8 cellular contexts compared by ENCODE assay signal in the genomic region with DNA sequence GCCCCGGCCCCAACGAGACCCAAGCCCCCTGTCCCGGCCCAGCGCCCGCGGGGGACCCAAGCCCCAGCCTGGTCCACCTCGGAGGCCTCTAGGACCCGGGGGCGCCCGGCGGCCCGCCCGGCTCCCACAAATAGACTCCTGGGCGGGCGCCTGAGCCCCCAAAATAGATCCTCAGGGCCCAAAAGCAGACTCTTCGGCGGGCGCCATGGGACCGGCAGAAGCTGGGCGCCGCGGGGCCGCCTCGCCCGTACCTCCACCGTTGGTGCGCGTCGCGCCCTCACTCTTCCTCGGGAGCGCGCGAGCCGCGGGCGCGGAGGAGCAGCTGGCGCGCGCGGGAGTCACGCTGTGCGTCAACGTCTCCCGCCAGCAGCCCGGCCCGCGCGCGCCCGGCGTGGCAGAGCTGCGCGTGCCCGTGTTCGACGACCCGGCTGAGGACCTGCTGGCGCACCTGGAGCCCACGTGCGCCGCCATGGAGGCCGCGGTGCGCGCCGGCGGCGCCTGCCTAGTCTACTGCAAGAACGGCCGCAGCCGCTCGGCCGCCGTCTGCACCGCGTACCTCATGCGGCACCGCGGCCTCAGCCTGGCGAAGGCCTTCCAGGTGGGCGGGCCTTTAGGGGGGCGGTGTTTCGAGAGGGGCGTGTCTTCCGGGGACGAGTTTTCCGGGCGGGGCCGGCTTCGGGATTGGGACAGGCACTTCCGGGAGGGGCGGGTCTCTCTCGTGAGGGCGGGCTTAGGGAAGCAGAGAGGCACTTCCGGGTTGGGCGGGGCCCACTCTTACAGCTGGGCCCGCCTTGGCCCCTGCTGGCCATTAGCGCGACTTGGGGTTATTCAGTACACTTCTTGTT. TPM values are rescaled to one million over a fixed set of nuclear protein-coding genes. Genes with fewer than 3 reads are reported as not detected.
DNase-seq lines count a peak whose midpoint lies in the region; ATAC-seq and TF ChIP-seq lines count a peak whose summit lies in the region.

No MANE protein-coding gene starts in this region.

- H3F3A ChIP-seq in GM23338 (replicated peaks; ENCODE audit: low read depth), result 0 out of 2 replicates have a peak, but pooled peaks cover 5% of the 10 kb centered on the region

- H3K4me3 Mint-ChIP-seq in GM23338, result peak overlapping the region; percentile 71
- H3K4me3 Mint-ChIP-seq in activated T-helper 17 cell treated with anti-CD3 and anti-CD28 coated beads, Interleukin-2, amount 50 U/mL, for 72 hours, result peak overlapping the region; percentile 99
- peak overlapping the region; percentile 92 for H3K4me3 Mint-ChIP-seq in natural killer cell treated with Interleukin-12 subunit alpha and Interleukin-12 subunit beta and Interleukin-15 and Interleukin-18, amount 100 ng/mL, for 72 hours

- peaks cover 6% of the 10 kb centered on the region for H3K9me2 ChIP-seq in GM23338 (ENCODE audit: insufficient read depth)

- peak overlapping the region; percentile 95; the same call in 1 of the 2 replicates for H2AFZ ChIP-seq in GM23338

- DNase-seq in EH (ENCODE audit: low read depth) (peak; percentile 98), GM23338 (ENCODE audit: low spot score) (peak; percentile 99), LHCN-M2 (ENCODE audit: low read depth) (peak; percentile 96), RPMI7951 (ENCODE audit: low read depth) (peak; percentile 97), fibroblast of mammary gland (ENCODE audit: low read depth) (peak; percentile 96)
- peak; percentile 99 for DNase-seq in natural killer cell treated with Interleukin-12 subunit alpha and Interleukin-12 subunit beta and Interleukin-15 and Interleukin-18, amount 100 ng/mL, for 72 hours (ENCODE audit: low spot score)
- peak; percentile 98 for DNase-seq in stimulated activated naive CD4-positive, alpha-beta T cell treated with Interleukin-2 at 50 U/mL for 16 hours (lab: John Stamatoyannopoulos, UW)

- ATAC-seq in GM23338, result peak; percentile 59
- peak; percentile 66 for ATAC-seq in activated T-helper 17 cell treated with anti-CD3 and anti-CD28 coated beads, Interleukin-2, amount 50 U/mL, for 72 hours (replicated peaks)
- ATAC-seq in natural killer cell treated with Interleukin-12 subunit alpha and Interleukin-12 subunit beta and Interleukin-15 and Interleukin-18, amount 100 ng/mL, for 72 hours, result peak; percentile 82 to 87

- H3K27me3 Mint-ChIP-seq in GM23338 (ENCODE audit: insufficient read depth, low read depth, poor library complexity), result peaks cover 32% of the 10 kb centered on the region
- H3K27me3 Mint-ChIP-seq in activated T-helper 17 cell treated with anti-CD3 and anti-CD28 coated beads, Interleukin-2, amount 50 U/mL, for 72 hours, result no peaks in the 10 kb centered on the region
- H3K27me3 Mint-ChIP-seq in natural killer cell treated with Interleukin-12 subunit alpha and Interleukin-12 subunit beta and Interleukin-15 and Interleukin-18, amount 100 ng/mL, for 72 hours, result no peaks in the 10 kb centered on the region

- H3K4me3 ChIP-seq in GM23338 (peak overlapping the region; percentile 81), fibroblast of mammary gland (ENCODE audit: control insufficient read depth, low read depth, low read length) (peak overlapping the region; percentile 59)

- peaks cover 9% of the 10 kb centered on the region; the same call in 1 of the 2 replicates for H3K79me2 ChIP-seq in GM23338 (replicated peaks; ENCODE audit: insufficient read depth)

- H3K4me1 ChIP-seq in GM23338 (ENCODE audit: insufficient read depth), result peaks cover 15% of the 10 kb centered on the region

- peak overlapping the region; percentile 93 for H3K4me2 ChIP-seq in GM23338

- H4K20me1 ChIP-seq in GM23338 (replicated peaks; ENCODE audit: insufficient read depth), result no peaks in the 10 kb centered on the region

- H3K4me1 Mint-ChIP-seq in GM23338, result peaks cover 36% of the 10 kb centered on the region
- peaks cover 43% of the 10 kb centered on the region for H3K4me1 Mint-ChIP-seq in activated T-helper 17 cell treated with anti-CD3 and anti-CD28 coated beads, Interleukin-2, amount 50 U/mL, for 72 hours
- peaks cover 53 to 75% of the 10 kb centered on the region in 2 donors for H3K4me1 Mint-ChIP-seq in natural killer cell treated with Interleukin-12 subunit alpha and Interleukin-12 subunit beta and Interleukin-15 and Interleukin-18, amount 100 ng/mL, for 72 hours (ENCODE audit: low read depth in 2 of 2)

- peaks cover 24% of the 10 kb centered on the region for H3K27me3 ChIP-seq in GM23338 (ENCODE audit: insufficient read depth)

- H3K36me3 ChIP-seq in GM23338 (ENCODE audit: insufficient read depth), result no peaks in the 10 kb centered on the region

- H3K36me3 Mint-ChIP-seq in GM23338 (ENCODE audit: low read depth), result peaks cover 9% of the 10 kb centered on the region; the same call in 2 of the 3 replicates
- H3K36me3 Mint-ChIP-seq in activated T-helper 17 cell treated with anti-CD3 and anti-CD28 coated beads, Interleukin-2, amount 50 U/mL, for 72 hours (ENCODE audit: low read depth), result peaks cover 64% of the 10 kb centered on the region
- no peaks in the 10 kb centered on the region for H3K36me3 Mint-ChIP-seq in natural killer cell treated with Interleukin-12 subunit alpha and Interleukin-12 subunit beta and Interleukin-15 and Interleukin-18, amount 100 ng/mL, for 72 hours

- TF ChIP-seq CTCF in GM23338 (conservative IDR thresholded peaks at IDR 0.05; ENCODE audit: low read depth in 2 of 2) (no peak), fibroblast of mammary gland (conservative IDR thresholded peaks at IDR 0.05; ENCODE audit: control insufficient read depth, insufficient read depth, low read depth, low read length) (peak; percentile 18)

- H3K27ac ChIP-seq in GM23338 (ENCODE audit: low read depth), result no peak overlapping the region

- H3K27ac Mint-ChIP-seq in GM23338, result peak overlapping the region; percentile 82
- H3K27ac Mint-ChIP-seq in activated T-helper 17 cell treated with anti-CD3 and anti-CD28 coated beads, Interleukin-2, amount 50 U/mL, for 72 hours, result peak overlapping the region; percentile 98
- H3K27ac Mint-ChIP-seq in natural killer cell treated with Interleukin-12 subunit alpha and Interleukin-12 subunit beta and Interleukin-15 and Interleukin-18, amount 100 ng/mL, for 72 hours, result peak overlapping the region; percentile 99

- no peaks in the 10 kb centered on the region; the same call in 2 of the 3 replicates for H3K9me3 Mint-ChIP-seq in GM23338
- no peaks in the 10 kb centered on the region for H3K9me3 Mint-ChIP-seq in activated T-helper 17 cell treated with anti-CD3 and anti-CD28 coated beads, Interleukin-2, amount 50 U/mL, for 72 hours
- H3K9me3 Mint-ChIP-seq in natural killer cell treated with Interleukin-12 subunit alpha and Interleukin-12 subunit beta and Interleukin-15 and Interleukin-18, amount 100 ng/mL, for 72 hours, result no peaks in the 10 kb centered on the region

TF ChIP-seq in GM23338, 12 proteins besides CTCF, POLR2A, EP300 and RAD21 (continues in another document):
- no peak for TF ChIP-seq JUNB (IDR thresholded peaks at IDR 0.05; ENCODE audit: unreplicated experiment)
- TF ChIP-seq POLR2AphosphoS5 (IDR thresholded peaks at IDR 0.05; ENCODE audit: low read depth), result peak; percentile 94
- TF ChIP-seq ETS1 (IDR thresholded peaks at IDR 0.05), result no peak

RNA-seq across cellular contexts. Expression of gene DUSP28, which starts 0.5 kb away (rescaled TPM):
- 1.0 and 2.7 TPM in 2 replicates for total RNA-seq in GM23338 (2014; rRNA removed; shearing (Covaris generic))
- polyA plus RNA-seq in GM23338 (2016; fragmentation: Nextera tagmentation; extraction: Ambion mirVana), result 4.3 and 4.8 TPM in 2 replicates
- total RNA-seq in LHCN-M2 (2014; rRNA removed), result 6.1 and 6.4 TPM in 2 replicates
- polyA plus RNA-seq in LHCN-M2 (2012), result 7.2 TPM
- 5.3 and 11.7 TPM in 2 replicates for total RNA-seq in RPMI7951 (2014; rRNA removed; shearing (Covaris generic))
- total RNA-seq in activated T-helper 17 cell treated with anti-CD3 and anti-CD28 coated beads, Interleukin-2, amount 50 U/mL, for 72 hours, result 1 to 10 TPM; 3.6 to 8.3 TPM
- total RNA-seq in natural killer cell treated with Interleukin-12 subunit alpha and Interleukin-12 subunit beta and Interleukin-15 and Interleukin-18, amount 100 ng/mL, for 72 hours, result 1 to 10 TPM; 6.1 to 6.3 TPM

RNA-seq across cellular contexts. Expression of gene ANKMY1, which starts 2.9 kb away (rescaled TPM):
- total RNA-seq in GM23338 (2014; rRNA removed; shearing (Covaris generic)), result 8.9 and 9.0 TPM in 2 replicates
- 2.3 TPM in 2 replicates for polyA plus RNA-seq in GM23338 (2016; fragmentation: Nextera tagmentation; extraction: Ambion mirVana)
- total RNA-seq in LHCN-M2 (2014; rRNA removed), result 7.8 and 8.2 TPM in 2 replicates
- polyA plus RNA-seq in LHCN-M2 (2012), result 5.3 TPM
- 3.6 and 4.0 TPM in 2 replicates for total RNA-seq in RPMI7951 (2014; rRNA removed; shearing (Covaris generic))
- total RNA-seq in activated T-helper 17 cell treated with anti-CD3 and anti-CD28 coated beads, Interleukin-2, amount 50 U/mL, for 72 hours, result 10 to 100 TPM; 14.5 to 28.8 TPM
- total RNA-seq in natural killer cell treated with Interleukin-12 subunit alpha and Interleukin-12 subunit beta and Interleukin-15 and Interleukin-18, amount 100 ng/mL, for 72 hours, result 10 to 100 TPM; 13.0 to 40.9 TPM

RNA-seq across cellular contexts. Expression of gene RNPEPL1, which starts 7.6 kb away (rescaled TPM):
- 21.0 and 28.4 TPM in 2 replicates for total RNA-seq in GM23338 (2014; rRNA removed; shearing (Covaris generic))
- polyA plus RNA-seq in GM23338 (2016; fragmentation: Nextera tagmentation; extraction: Ambion mirVana), result 5.5 and 6.0 TPM in 2 replicates
- total RNA-seq in LHCN-M2 (2014; rRNA removed), result 13.6 and 16.7 TPM in 2 replicates
- 33.1 TPM for polyA plus RNA-seq in LHCN-M2 (2012)
- total RNA-seq in RPMI7951 (2014; rRNA removed; shearing (Covaris generic)), result 13.1 and 15.4 TPM in 2 replicates
- total RNA-seq in activated T-helper 17 cell treated with anti-CD3 and anti-CD28 coated beads, Interleukin-2, amount 50 U/mL, for 72 hours, result 10 to 100 TPM; 27.2 to 52.7 TPM
- 10 to 100 TPM; 60.9 to 67.6 TPM for total RNA-seq in natural killer cell treated with Interleukin-12 subunit alpha and Interleukin-12 subunit beta and Interleukin-15 and Interleukin-18, amount 100 ng/mL, for 72 hours

RNA-seq across cellular contexts. Expression of gene CAPN10, which starts 25.8 kb away (rescaled TPM):
- 47.0 and 59.8 TPM in 2 replicates for total RNA-seq in GM23338 (2014; rRNA removed; shearing (Covaris generic))
- polyA plus RNA-seq in GM23338 (2016; fragmentation: Nextera tagmentation; extraction: Ambion mirVana), result 30.2 and 31.7 TPM in 2 replicates
- 20.5 and 23.1 TPM in 2 replicates for total RNA-seq in LHCN-M2 (2014; rRNA removed)
- 8.7 TPM for polyA plus RNA-seq in LHCN-M2 (2012)
- total RNA-seq in RPMI7951 (2014; rRNA removed; shearing (Covaris generic)), result 11.4 and 14.0 TPM in 2 replicates
- total RNA-seq in activated T-helper 17 cell treated with anti-CD3 and anti-CD28 coated beads, Interleukin-2, amount 50 U/mL, for 72 hours, result 10 to 100 TPM; 28.6 to 42.3 TPM
- total RNA-seq in natural killer cell treated with Interleukin-12 subunit alpha and Interleukin-12 subunit beta and Interleukin-15 and Interleukin-18, amount 100 ng/mL, for 72 hours, result 10 to 100 TPM; 50.4 to 73.9 TPM
